8 cellular contexts compared by ENCODE assay signal in the genomic region with DNA sequence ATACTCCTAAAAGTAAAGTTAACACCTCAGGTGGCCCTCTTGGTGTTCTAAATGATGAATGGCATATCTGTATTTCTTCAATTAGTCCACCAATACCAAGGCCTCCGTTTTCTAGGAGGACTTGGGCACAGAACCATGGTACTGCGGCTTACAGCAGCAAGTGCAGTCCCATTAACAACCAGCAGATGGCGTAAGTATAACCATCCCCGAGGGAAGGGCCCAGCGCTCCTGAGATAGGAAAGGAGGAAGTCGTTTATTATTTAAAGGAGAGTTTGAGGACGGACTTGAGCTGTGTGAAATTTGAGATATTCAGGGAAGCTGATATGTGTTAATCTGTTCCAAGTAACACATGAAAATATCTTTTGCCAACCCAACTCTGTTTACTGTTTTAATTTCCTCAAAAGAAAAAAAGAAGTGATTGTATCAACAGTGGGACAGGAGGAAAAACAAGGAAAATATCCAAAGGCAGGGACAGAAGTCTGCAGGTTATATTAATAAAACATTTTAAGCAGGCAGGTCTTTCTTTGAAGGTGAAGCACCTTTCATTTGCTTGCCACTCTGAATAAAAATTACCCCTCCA. TPM values are rescaled to one million over a fixed set of nuclear protein-coding genes. Genes with fewer than 3 reads are reported as not detected.
A peak's percentile ranks its signal among the peaks of the same experiment; 100 is the strongest.
DNase-seq lines count a peak whose midpoint lies in the region; ATAC-seq and TF ChIP-seq lines count a peak whose summit lies in the region.

No MANE protein-coding gene starts in this region.

- H3K4me1 ChIP-seq in effector memory CD4-positive, alpha-beta T cell (ENCODE audit: control insufficient read depth, insufficient read depth, low read length, poor library complexity, severe bottlenecking) = no peaks in the 10 kb centered on the region
- no peaks in the 10 kb centered on the region for H3K4me1 ChIP-seq in lung (ENCODE audit: control insufficient read depth in 2 of 2, insufficient read depth in 2 of 2, low read length in 2 of 2)

- peak; percentile 63 for DNase-seq in D341Med (ENCODE audit: low spot score)
- peak; percentile 60 for DNase-seq in NCI-H526 treated with DMSO at 0.1 percent for 48 hours (lab: John Stamatoyannopoulos, UW)
- DNase-seq in activated CD4-positive, alpha-beta T cell treated with anti-CD3 and anti-CD28 coated beads, Interleukin-2, amount 50 U/mL, for 24 hours (ENCODE audit: low read depth in 1 of 2, low spot score in 1 of 2) = peak; percentile 30 to 64
- peak; percentile 5 to 33 (median 9) for DNase-seq in effector memory CD4-positive, alpha-beta T cell
- DNase-seq in lung (ENCODE audit: low spot score) = peak; percentile 84
- peak; percentile 5 to 19 for DNase-seq in stimulated activated CD8-positive, alpha-beta memory T cell treated with anti-CD3 and anti-CD28 coated beads, Interleukin-15, amount 100 ng/mL, for 48 hours (ENCODE audit: low read depth in 2 of 2)

- 3 to 4% methylated on average over 7 of the region's 7 CpGs for WGBS in lung, 2 donors

- H3K36me3 ChIP-seq in effector memory CD4-positive, alpha-beta T cell (ENCODE audit: control insufficient read depth, insufficient read depth, low read length) = no peaks in the 10 kb centered on the region
- H3K36me3 ChIP-seq in lung (ENCODE audit: control insufficient read depth in 2 of 2, insufficient read depth in 2 of 2, low read length in 2 of 2) = no peaks in the 10 kb centered on the region

- ATAC-seq in HG02884 (IDR thresholded peaks at IDR 0.05; ENCODE audit: unreplicated experiment) = peak; percentile 60
- ATAC-seq in lung (ENCODE audit: insufficient read depth, low FRiP score) = peak; percentile 90
- ATAC-seq in GM18909 (IDR thresholded peaks at IDR 0.05; ENCODE audit: poor library complexity, unreplicated experiment) = no peak

- no peaks in the 10 kb centered on the region for H3K27me3 ChIP-seq in effector memory CD4-positive, alpha-beta T cell (replicated peaks; ENCODE audit: control insufficient read depth, insufficient read depth, low read length, poor library complexity, severe bottlenecking)
- no peaks in the 10 kb centered on the region for H3K27me3 ChIP-seq in lung (ENCODE audit: control insufficient read depth, insufficient read depth)

- H3K9me3 ChIP-seq in effector memory CD4-positive, alpha-beta T cell (ENCODE audit: control insufficient read depth, low read length) = peaks cover 6% of the 10 kb centered on the region
- H3K9me3 ChIP-seq in lung (ENCODE audit: control insufficient read depth in 2 of 2, insufficient read depth in 1 of 2, low read length in 1 of 2) = peaks cover 0 to 7% of the 10 kb centered on the region in 2 donors

- peak; percentile 72 for TF ChIP-seq CTCF in lung (IDR thresholded peaks at IDR 0.05; ENCODE audit: control extremely low read depth, extremely low read depth)

- H3K27ac ChIP-seq in effector memory CD4-positive, alpha-beta T cell (ENCODE audit: insufficient read depth, low read length, poor library complexity, severe bottlenecking) = no peak overlapping the region
- H3K27ac ChIP-seq in lung (ENCODE audit: low read depth in 1 of 2, low read length in 1 of 2) = peak overlapping the region in 1 of 2 donors; percentile 66

- no peak overlapping the region for H3K4me3 ChIP-seq in effector memory CD4-positive, alpha-beta T cell (ENCODE audit: insufficient read depth, low read depth, low read length, poor library complexity, severe bottlenecking)
- H3K4me3 ChIP-seq in lung = no peak overlapping the region

RNA-seq across cellular contexts. Expression of a gene that starts 37.7 kb away (rescaled TPM):
- 10 to 100 TPM; 76.4 to 79.1 TPM for total RNA-seq in lung
- 10 to 100 TPM; 28.2 to 46.7 TPM for polyA plus RNA-seq in lung

Comparison
In these comparisons a context has a peak if more than half of its experiments do, and no peak if none do; other contexts are left out.
1. DNase-seq: peak in every context shown above with its lines; median percentile 84 in lung; 63 in D341Med; 60 in NCI-H526 treated with DMSO at 0.1 percent for 48 hours; 47 in activated CD4-positive, alpha-beta T cell treated with anti-CD3 and anti-CD28 coated beads, Interleukin-2, amount 50 U/mL, for 24 hours; 12 in stimulated activated CD8-positive, alpha-beta memory T cell treated with anti-CD3 and anti-CD28 coated beads, Interleukin-15, amount 100 ng/mL, for 48 hours; 9 in effector memory CD4-positive, alpha-beta T cell.